32 cellular contexts compared by ENCODE assay signal in genomic region chr11:58392741-58393140, GRCh38. TPM values are rescaled to one million over a fixed set of nuclear protein-coding genes. Genes with fewer than 3 reads are reported as not detected.
A peak's percentile ranks its signal among the peaks of the same experiment; 100 is the strongest.
DNase-seq lines count a peak whose midpoint lies in the region; ATAC-seq, FAIRE-seq and TF ChIP-seq lines count a peak whose summit lies in the region.
"Had no signal": no experiment of that assay in that cellular context is flagged by ENCODE, and none has a peak within 500 bp of the region (broad histone marks: within the 10 kb centered on the region; RNA-seq: fewer than 3 reads in every experiment).

No MANE protein-coding gene starts in this region.

- H3K27me3 ChIP-seq in RWPE2 (ENCODE audit: insufficient read depth, poor library complexity, severe bottlenecking) (no peaks in the 10 kb centered on the region), keratinocyte (ENCODE audit: control insufficient read depth, extremely low read depth, insufficient read depth, low read length) (no peaks in the 10 kb centered on the region), colonic mucosa (no peaks in the 10 kb centered on the region), suprapubic skin (no peaks in the 10 kb centered on the region)
- H3K27me3 ChIP-seq: hepatocyte had no signal

- H3K9me1 ChIP-seq in keratinocyte (ENCODE audit: control insufficient read depth, extremely low read depth, insufficient read depth, low read length), result no peaks in the 10 kb centered on the region

- H3K27ac Mint-ChIP-seq in Calu3 (ENCODE audit: unreplicated experiment), result no peak overlapping the region
- H3K27ac Mint-ChIP-seq: CD4-positive, CD25-positive, alpha-beta regulatory T cell; nephron had no signal

- H3K79me2 ChIP-seq in keratinocyte (ENCODE audit: control insufficient read depth, insufficient read depth, low read length), result no peaks in the 10 kb centered on the region
- H3K79me2 ChIP-seq: hepatocyte had no signal

- H4K20me1 ChIP-seq in keratinocyte (ENCODE audit: control insufficient read depth, extremely low read depth, insufficient read depth, low read length), result no peaks in the 10 kb centered on the region

- no peak overlapping the region for H2AFZ ChIP-seq in keratinocyte (ENCODE audit: control insufficient read depth, low read length)
- H2AFZ ChIP-seq: hepatocyte had no signal

- DNase-seq in Calu3 (peak; percentile 10), HPDE6-E6E7 (ENCODE audit: extremely low spot score) (peak; percentile 42), RWPE2 (ENCODE audit: low spot score) (no peak), keratinocyte (ENCODE audit: low read depth, low spot score) (no peak), colonic mucosa (no peak), activated T-cell treated with anti-CD3 and anti-CD28 coated beads for 4 hours (no peak), suprapubic skin (ENCODE audit: low spot score in 2 of 2) (no peak), superior temporal gyrus (ENCODE audit: extremely low spot score) (no peak)
- DNase-seq: activated CD4-positive, alpha-beta T cell treated with anti-CD3 and anti-CD28 coated beads, Interleukin-2, amount 50 U/mL, for 48 hours; activated CD4-positive, CD25-positive, alpha-beta regulatory T cell treated with anti-CD3 and anti-CD28 coated beads, Interleukin-2, amount 50 U/mL, for 72 hours; activated naive CD4-positive, alpha-beta T cell treated with Interleukin-2 at 50 U/mL for 16 hours; AML-193; CD4-positive, CD25-positive, alpha-beta regulatory T cell; cerebellar nuclear complex; left colon; NCI-H1436 treated with DMSO at 0.1 percent for 48 hours; NCI-H748 treated with DMSO at 0.1 percent for 48 hours; RPMI8226; stimulated activated naive CD4-positive, alpha-beta T cell; T-helper 2 cell had no signal

- 30% methylated on average over 1 of the region's 1 CpG for WGBS in suprapubic skin

- no peak for FAIRE-seq in keratinocyte (lab: Jason Lieb, UNC)
- FAIRE-seq: A549 had no signal

- no peaks in the 10 kb centered on the region for H3K36me3 Mint-ChIP-seq in Calu3 (ENCODE audit: insufficient read depth, unreplicated experiment)
- H3K36me3 Mint-ChIP-seq: CD4-positive, CD25-positive, alpha-beta regulatory T cell had no signal

- peak overlapping the region; percentile 17 for H3K4me2 ChIP-seq in keratinocyte (ENCODE audit: control insufficient read depth, extremely low read depth, insufficient read depth, low read depth, low read length)
- H3K4me2 ChIP-seq: A549, hepatocyte, KMS-11 had no signal

- intact Hi-C loops in Calu3 (cut with micrococcal nuclease; ENCODE audit: unreplicated experiment), result no loop called here
- intact Hi-C loops in colonic mucosa (cut with DNase I), result no loop called here

- CTCF ChIA-PET in Calu3 (lab: Charles Lee), result no interaction called here

- no peaks in the 10 kb centered on the region for H3K27me3 Mint-ChIP-seq in Calu3 (ENCODE audit: unreplicated experiment)

- TF ChIP-seq CTCF in Calu3 (IDR thresholded peaks at IDR 0.05; ENCODE audit: unreplicated experiment) (no peak), RWPE2 (IDR thresholded peaks at IDR 0.05; ENCODE audit: poor library complexity, severe bottlenecking) (no peak), keratinocyte (optimal IDR thresholded peaks at IDR 0.05 in 1 of 3, IDR thresholded peaks at IDR 0.05 in 1 of 3, conservative IDR thresholded peaks at IDR 0.05 in 1 of 3; ENCODE audit: extremely low read depth in 1 of 3, insufficient read depth in 2 of 3, low read length in 3 of 3) (no peak), colonic mucosa (IDR thresholded peaks at IDR 0.05) (no peak), suprapubic skin (IDR thresholded peaks at IDR 0.05) (no peak)

- dilution Hi-C loops in keratinocyte (cut with MboI; ENCODE audit: extremely low pct_ligation_motif_present, low sequenced_read_pairs), result no loop called here

- TF ChIP-seq POLR2A in suprapubic skin (IDR thresholded peaks at IDR 0.05), result no peak

- H3K36me3 ChIP-seq in RWPE2 (ENCODE audit: low read depth) (no peaks in the 10 kb centered on the region), keratinocyte (ENCODE audit: control insufficient read depth in 2 of 2, extremely low read depth in 1 of 2, insufficient read depth in 2 of 2, low read length in 2 of 2) (no peaks in the 10 kb centered on the region), colonic mucosa (no peaks in the 10 kb centered on the region), suprapubic skin (no peaks in the 10 kb centered on the region)

- peaks cover 35% of the 10 kb centered on the region for H3K4me1 ChIP-seq in RWPE2 (ENCODE audit: insufficient read depth, poor library complexity, severe bottlenecking)
- peaks cover 24% of the 10 kb centered on the region for H3K4me1 ChIP-seq in keratinocyte (ENCODE audit: control insufficient read depth, extremely low read depth, insufficient read depth, low read length)
- no peaks in the 10 kb centered on the region for H3K4me1 ChIP-seq in colonic mucosa
- no peaks in the 10 kb centered on the region for H3K4me1 ChIP-seq in suprapubic skin
- H3K4me1 ChIP-seq: A549 had no signal

- H3K9ac ChIP-seq in keratinocyte (ENCODE audit: control insufficient read depth, extremely low read depth, insufficient read depth, low read length), result no peak overlapping the region
- no peak overlapping the region for H3K9ac ChIP-seq in colonic mucosa (ENCODE audit: low read depth in 2 of 2, low read length in 2 of 2)
- H3K9ac ChIP-seq: KMS-11 had no signal

- peak; percentile 87 for ATAC-seq in RWPE2 (ENCODE audit: low read depth)
- ATAC-seq: A549, left colon had no signal

- peaks cover 10% of the 10 kb centered on the region for H3K4me1 Mint-ChIP-seq in Calu3 (ENCODE audit: low read depth, unreplicated experiment)
- H3K4me1 Mint-ChIP-seq: CD4-positive, CD25-positive, alpha-beta regulatory T cell; nephron had no signal

- H3K4me3 Mint-ChIP-seq in Calu3 (ENCODE audit: low read depth, unreplicated experiment), result no peak overlapping the region
- H3K4me3 Mint-ChIP-seq: activated T-helper 1 cell treated with anti-CD3 and anti-CD28 coated beads, Interleukin-12 subunit alpha, Interleukin-12 subunit beta, Interleukin-2, Interleukin-4 antibody, amounts not matched to agents 30 ng/mL and 10 ng/mL and 1 ng/mL, durations not matched to agents 14 hours and 24 hours and 36 hours; CD4-positive, CD25-positive, alpha-beta regulatory T cell; nephron had no signal

- H3K4me3 ChIP-seq in RWPE2 (ENCODE audit: severe bottlenecking) (no peak overlapping the region), keratinocyte (ENCODE audit: control insufficient read depth in 2 of 3, extremely low read depth in 1 of 3, insufficient read depth in 2 of 3, low read depth in 1 of 3, low read length in 3 of 3) (no peak overlapping the region), colonic mucosa (no peak overlapping the region), suprapubic skin (no peak overlapping the region)
- H3K4me3 ChIP-seq: A549, hepatocyte, skin epidermis had no signal

- H3K9me3 Mint-ChIP-seq in Calu3 (ENCODE audit: low read depth, unreplicated experiment), result peaks cover 10% of the 10 kb centered on the region
- H3K9me3 Mint-ChIP-seq: activated T-helper 1 cell treated with anti-CD3 and anti-CD28 coated beads, Interleukin-12 subunit alpha, Interleukin-12 subunit beta, Interleukin-2, Interleukin-4 antibody, amounts not matched to agents 30 ng/mL and 10 ng/mL and 1 ng/mL, durations not matched to agents 14 hours and 24 hours and 36 hours had no signal

- BruUV-seq in Calu3 (replicated peaks; lab: Mats Ljungman, UMichigan), result no TSS peak

- H3K27ac ChIP-seq in RWPE2 (ENCODE audit: poor library complexity, severe bottlenecking) (peak overlapping the region; percentile 96), keratinocyte (ENCODE audit: control insufficient read depth, insufficient read depth, low read length) (no peak overlapping the region), colonic mucosa (no peak overlapping the region), suprapubic skin (no peak overlapping the region)
- H3K27ac ChIP-seq: A549, hepatocyte, KMS-11, skin epidermis had no signal

- no peak for TF ChIP-seq EP300 in suprapubic skin (IDR thresholded peaks at IDR 0.05)

- H3K9me3 ChIP-seq in RWPE2 (ENCODE audit: severe bottlenecking), result peaks cover 2% of the 10 kb centered on the region
- peaks cover 5% of the 10 kb centered on the region for H3K9me3 ChIP-seq in keratinocyte (ENCODE audit: control insufficient read depth, low read depth, low read length)
- H3K9me3 ChIP-seq in colonic mucosa, result no peaks in the 10 kb centered on the region
- peaks cover 4% of the 10 kb centered on the region for H3K9me3 ChIP-seq in suprapubic skin

RNA-seq across cellular contexts. Expression of gene OR5B3, which starts 13.9 kb away (rescaled TPM):
- not detected in 2 replicates for total RNA-seq in Calu3 (2022)
- not detected in 3 replicates for polyA plus RNA-seq in keratinocyte
- not detected for polyA plus RNA-seq in keratinocyte (2011; ENCODE audit: low read depth)
- polyA plus RNA-seq in keratinocyte (2011; cell fraction: cytosol; rRNA removed), result not detected in 2 replicates
- not detected in 2 replicates for polyA plus RNA-seq in keratinocyte (2011; cell fraction: nucleus; rRNA removed)
- not detected in 2 replicates for polyA plus RNA-seq in keratinocyte (2012; ENCODE audit: low replicate concordance)
- polyA minus RNA-seq in keratinocyte, result not detected in 3 replicates
- polyA minus RNA-seq in keratinocyte (2011; cell fraction: cytosol; rRNA and poly(A)+ RNA removed), result not detected
- polyA minus RNA-seq in keratinocyte (2011; cell fraction: nucleus; rRNA and poly(A)+ RNA removed), result not detected in 2 replicates
- not detected for total RNA-seq in colonic mucosa
- total RNA-seq in suprapubic skin, result not detected
- total RNA-seq: activated T-helper 1 cell treated with anti-CD3 and anti-CD28 coated beads, Interleukin-12 subunit alpha, Interleukin-12 subunit beta, Interleukin-2, Interleukin-4 antibody, amounts not matched to agents 30 ng/mL and 10 ng/mL and 1 ng/mL, durations not matched to agents 14 hours and 24 hours and 36 hours; CD4-positive, CD25-positive, alpha-beta regulatory T cell; dermis microvascular lymphatic vessel endothelial cell; hepatocyte; left colon; lung microvascular endothelial cell; mucosa of gallbladder; osteocyte; temporal lobe; urinary bladder had no signal
- polyA plus RNA-seq: A549; CD4-positive, CD25-positive, alpha-beta regulatory T cell; hepatocyte; urinary bladder had no signal

RNA-seq across cellular contexts. Expression of gene OR5B17, which starts 33.9 kb away (rescaled TPM):
- not detected in 2 replicates for total RNA-seq in Calu3 (2022)
- polyA plus RNA-seq in keratinocyte, result not detected in 3 replicates
- polyA plus RNA-seq in keratinocyte (2011; ENCODE audit: low read depth), result not detected
- not detected in 2 replicates for polyA plus RNA-seq in keratinocyte (2011; cell fraction: cytosol; rRNA removed)
- polyA plus RNA-seq in keratinocyte (2011; cell fraction: nucleus; rRNA removed), result not detected in 2 replicates
- polyA plus RNA-seq in keratinocyte (2012; ENCODE audit: low replicate concordance), result not detected in 2 replicates
- not detected in 3 replicates for polyA minus RNA-seq in keratinocyte
- not detected for polyA minus RNA-seq in keratinocyte (2011; cell fraction: cytosol; rRNA and poly(A)+ RNA removed)
- polyA minus RNA-seq in keratinocyte (2011; cell fraction: nucleus; rRNA and poly(A)+ RNA removed), result not detected in 2 replicates
- not detected for total RNA-seq in colonic mucosa
- total RNA-seq in suprapubic skin, result not detected
- total RNA-seq: activated T-helper 1 cell treated with anti-CD3 and anti-CD28 coated beads, Interleukin-12 subunit alpha, Interleukin-12 subunit beta, Interleukin-2, Interleukin-4 antibody, amounts not matched to agents 30 ng/mL and 10 ng/mL and 1 ng/mL, durations not matched to agents 14 hours and 24 hours and 36 hours; CD4-positive, CD25-positive, alpha-beta regulatory T cell; dermis microvascular lymphatic vessel endothelial cell; hepatocyte; left colon; lung microvascular endothelial cell; mucosa of gallbladder; osteocyte; temporal lobe; urinary bladder had no signal
- polyA plus RNA-seq: A549; CD4-positive, CD25-positive, alpha-beta regulatory T cell; hepatocyte; urinary bladder had no signal

RNA-seq across cellular contexts. Expression of gene OR5B2, which starts 35.2 kb away (rescaled TPM):
- not detected in 2 replicates for total RNA-seq in Calu3 (2022)
- polyA plus RNA-seq in keratinocyte, result not detected in 3 replicates
- polyA plus RNA-seq in keratinocyte (2011; ENCODE audit: low read depth), result not detected
- not detected in 2 replicates for polyA plus RNA-seq in keratinocyte (2011; cell fraction: cytosol; rRNA removed)
- polyA plus RNA-seq in keratinocyte (2011; cell fraction: nucleus; rRNA removed), result not detected in 2 replicates
- polyA plus RNA-seq in keratinocyte (2012; ENCODE audit: low replicate concordance), result not detected in 2 replicates
- not detected in 3 replicates for polyA minus RNA-seq in keratinocyte
- not detected for polyA minus RNA-seq in keratinocyte (2011; cell fraction: cytosol; rRNA and poly(A)+ RNA removed)
- not detected in 2 replicates for polyA minus RNA-seq in keratinocyte (2011; cell fraction: nucleus; rRNA and poly(A)+ RNA removed)
- total RNA-seq in colonic mucosa, result not detected
- total RNA-seq in suprapubic skin, result not detected
- total RNA-seq: activated T-helper 1 cell treated with anti-CD3 and anti-CD28 coated beads, Interleukin-12 subunit alpha, Interleukin-12 subunit beta, Interleukin-2, Interleukin-4 antibody, amounts not matched to agents 30 ng/mL and 10 ng/mL and 1 ng/mL, durations not matched to agents 14 hours and 24 hours and 36 hours; CD4-positive, CD25-positive, alpha-beta regulatory T cell; dermis microvascular lymphatic vessel endothelial cell; hepatocyte; left colon; lung microvascular endothelial cell; mucosa of gallbladder; osteocyte; temporal lobe; urinary bladder had no signal
- polyA plus RNA-seq: A549; CD4-positive, CD25-positive, alpha-beta regulatory T cell; hepatocyte; urinary bladder had no signal

RNA-seq across cellular contexts. Expression of gene OR5B12, which starts 49.3 kb away (rescaled TPM):
- total RNA-seq in Calu3 (2022) (not detected in 2 replicates), colonic mucosa (not detected), suprapubic skin (not detected)
- not detected in 3 replicates for polyA plus RNA-seq in keratinocyte
- not detected for polyA plus RNA-seq in keratinocyte (2011; ENCODE audit: low read depth)
- polyA plus RNA-seq in keratinocyte (2011; cell fraction: cytosol; rRNA removed), result not detected in 2 replicates
- polyA plus RNA-seq in keratinocyte (2011; cell fraction: nucleus; rRNA removed), result not detected in 2 replicates
- polyA plus RNA-seq in keratinocyte (2012; ENCODE audit: low replicate concordance), result not detected in 2 replicates
- polyA minus RNA-seq in keratinocyte, result not detected in 3 replicates
- not detected for polyA minus RNA-seq in keratinocyte (2011; cell fraction: cytosol; rRNA and poly(A)+ RNA removed)
- 0.78 TPM in 1 of 2 replicates, not detected in the other for polyA minus RNA-seq in keratinocyte (2011; cell fraction: nucleus; rRNA and poly(A)+ RNA removed)
- total RNA-seq: activated T-helper 1 cell treated with anti-CD3 and anti-CD28 coated beads, Interleukin-12 subunit alpha, Interleukin-12 subunit beta, Interleukin-2, Interleukin-4 antibody, amounts not matched to agents 30 ng/mL and 10 ng/mL and 1 ng/mL, durations not matched to agents 14 hours and 24 hours and 36 hours; CD4-positive, CD25-positive, alpha-beta regulatory T cell; dermis microvascular lymphatic vessel endothelial cell; hepatocyte; left colon; lung microvascular endothelial cell; mucosa of gallbladder; osteocyte; temporal lobe had no signal
- polyA plus RNA-seq: A549; CD4-positive, CD25-positive, alpha-beta regulatory T cell; hepatocyte; urinary bladder had no signal

Comparison
In these comparisons a context has a peak if more than half of its experiments do, and no peak if none do; other contexts are left out.
1. DNase-seq: peak in Calu3 (single experiment) and HPDE6-E6E7 (single experiment); none in RWPE2 (single experiment), keratinocyte (single experiment), colonic mucosa (single experiment), activated T-cell treated with anti-CD3 and anti-CD28 coated beads for 4 hours (single experiment), suprapubic skin (0 of 2) and superior temporal gyrus (single experiment).